17 cellular contexts compared by ENCODE assay signal in the genomic region with DNA sequence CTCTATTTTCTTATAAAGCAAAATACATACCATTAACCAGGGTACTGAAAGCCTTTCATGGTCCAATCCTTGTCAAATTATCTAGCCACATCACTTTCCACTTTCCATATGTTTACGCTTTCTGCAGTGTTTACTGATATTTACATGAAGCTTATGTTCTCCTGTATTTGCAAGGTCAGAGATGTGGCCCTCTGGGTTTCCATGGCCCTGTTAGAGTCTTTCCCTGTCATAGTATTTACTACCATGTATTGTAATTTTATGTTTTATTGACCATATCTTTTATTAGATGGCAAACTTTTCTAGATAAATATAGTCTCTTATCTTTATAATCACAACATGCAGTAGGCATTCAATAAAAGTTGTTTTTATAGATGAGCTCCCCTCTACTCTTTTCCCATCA. TPM values are rescaled to one million over a fixed set of nuclear protein-coding genes. Genes with fewer than 3 reads are reported as not detected.
DNase-seq lines count a peak whose midpoint lies in the region; TF ChIP-seq lines count a peak whose summit lies in the region.
"Had no signal": no experiment of that assay in that cellular context is flagged by ENCODE, and none has a peak within 500 bp of the region (broad histone marks: within the 10 kb centered on the region; RNA-seq: fewer than 3 reads in every experiment).

No MANE protein-coding gene starts in this region.

- peak overlapping the region in 5 of 11 experiments; percentile 26 to 77 (median 68); a peak in 10 of 22 replicates for H3K27ac ChIP-seq in BLaER1 treated with 17β-estradiol and CSF1 and Interleukin-3, amounts not matched to agents 10 nM and 100 nM
- no peak overlapping the region for H3K27ac ChIP-seq in hepatocyte
- H3K27ac ChIP-seq: HL-60 had no signal

- H3K4me2 ChIP-seq in BLaER1 treated with 17β-estradiol and CSF1 and Interleukin-3, amounts not matched to agents 10 nM and 100 nM: peak overlapping the region; percentile 6 to 89 (median 31); a peak in 16 of 22 replicates
- H3K4me2 ChIP-seq in hepatocyte: no peak overlapping the region

- H3K9me3 Mint-ChIP-seq in dendritic cell treated with granulocyte-macrophage colony-stimulating factor and Interleukin-4, amounts not matched to agents 40 ng/mL and 50 ng/mL, for 4 days: peaks cover 33% of the 10 kb centered on the region

- H3K9ac ChIP-seq in BLaER1 treated with 17β-estradiol and CSF1 and Interleukin-3, amounts not matched to agents 10 nM and 100 nM: peak overlapping the region in 3 of 11 experiments; percentile 43 to 58 (median 46); a peak in 5 of 22 replicates

- no peak overlapping the region for H3K4me3 ChIP-seq in BLaER1 treated with 17β-estradiol and CSF1 and Interleukin-3, amounts not matched to agents 10 nM and 100 nM
- H3K4me3 ChIP-seq in LNCaP clone FGC (ENCODE audit: low read depth, low read length): no peak overlapping the region
- H3K4me3 ChIP-seq in hepatocyte: no peak overlapping the region
- H3K4me3 ChIP-seq: K562 had no signal

- peak overlapping the region; percentile 34 for H3K4me3 Mint-ChIP-seq in dendritic cell treated with granulocyte-macrophage colony-stimulating factor and Interleukin-4, amounts not matched to agents 40 ng/mL and 50 ng/mL, for 4 days
- H3K4me3 Mint-ChIP-seq: B cell; CD4-positive, CD25-positive, alpha-beta regulatory T cell; H9 had no signal

- H3K9me3 ChIP-seq in BLaER1 treated with 17β-estradiol and CSF1 and Interleukin-3, amounts not matched to agents 10 nM and 100 nM (replicated peaks in 1 of 11): peaks cover 21 to 36% (median 27%) of the 10 kb centered on the region in 11 experiments; a peak in 21 of 22 replicates
- H3K9me3 ChIP-seq in hepatocyte (ENCODE audit: low read depth): no peaks in the 10 kb centered on the region

- peaks cover 7 to 70% (median 13%) of the 10 kb centered on the region in 10 experiments; a peak in 15 of 20 replicates for H3K4me1 ChIP-seq in BLaER1 treated with 17β-estradiol and CSF1 and Interleukin-3, amounts not matched to agents 10 nM and 100 nM
- H3K4me1 ChIP-seq in hepatocyte (ENCODE audit: insufficient read depth): no peaks in the 10 kb centered on the region

- no peaks in the 10 kb centered on the region for H3K36me3 ChIP-seq in BLaER1 treated with 17β-estradiol and CSF1 and Interleukin-3, amounts not matched to agents 10 nM and 100 nM
- no peaks in the 10 kb centered on the region for H3K36me3 ChIP-seq in hepatocyte (replicated peaks; ENCODE audit: insufficient read depth, low read depth)

- H3K79me2 ChIP-seq in hepatocyte: no peaks in the 10 kb centered on the region

- TF ChIP-seq CTCF in LNCaP clone FGC (IDR thresholded peaks at IDR 0.05; ENCODE audit: control insufficient read depth, extremely low read depth, insufficient read depth) (no peak), hepatocyte (IDR thresholded peaks at IDR 0.05; ENCODE audit: poor library complexity) (no peak)

- peaks cover 53% of the 10 kb centered on the region for H3K4me1 Mint-ChIP-seq in dendritic cell treated with granulocyte-macrophage colony-stimulating factor and Interleukin-4, amounts not matched to agents 40 ng/mL and 50 ng/mL, for 4 days (ENCODE audit: low read depth)
- H3K4me1 Mint-ChIP-seq: CD4-positive, CD25-positive, alpha-beta regulatory T cell; H9 had no signal

- no peak overlapping the region for H2AFZ ChIP-seq in hepatocyte

- H3K27ac Mint-ChIP-seq in dendritic cell treated with granulocyte-macrophage colony-stimulating factor and Interleukin-4, amounts not matched to agents 40 ng/mL and 50 ng/mL, for 4 days: peak overlapping the region; percentile 89
- H3K27ac Mint-ChIP-seq: B cell; CD4-positive, CD25-positive, alpha-beta regulatory T cell; H9 had no signal

- DNase-seq in LNCaP clone FGC (ENCODE audit: low read depth) (peak; percentile 94), NCI-H2107 treated with DMSO at 0.1 percent for 48 hours (lab: John Stamatoyannopoulos, UW; ENCODE audit: unreplicated experiment) (no peak), HuH-7 (ENCODE audit: low spot score) (no peak), hepatocyte (ENCODE audit: low spot score) (no peak), NCI-H1417 treated with DMSO at 0.1 percent for 48 hours (lab: John Stamatoyannopoulos, UW) (no peak)
- DNase-seq: Calu3; CD4-positive, CD25-positive, alpha-beta regulatory T cell; DMS 273 treated with DMSO at 0.1 percent for 48 hours; GOT3; H9 had no signal

- intact Hi-C loops in dendritic cell treated with granulocyte-macrophage colony-stimulating factor and Interleukin-4, amounts not matched to agents 40 ng/mL and 50 ng/mL, for 4 days (cut with micrococcal nuclease): no loop called here

- WGBS in hepatocyte (ENCODE audit: low lambda C conversion rate, missing lambda C conversion rate): 0% methylated on average over 1 of the region's 1 CpG

- no peaks in the 10 kb centered on the region for H4K20me1 ChIP-seq in BLaER1 treated with 17β-estradiol and CSF1 and Interleukin-3, amounts not matched to agents 10 nM and 100 nM
- H4K20me1 ChIP-seq in hepatocyte (ENCODE audit: insufficient read depth, poor library complexity, severe bottlenecking): no peaks in the 10 kb centered on the region

- H3K27me3 Mint-ChIP-seq in dendritic cell treated with granulocyte-macrophage colony-stimulating factor and Interleukin-4, amounts not matched to agents 40 ng/mL and 50 ng/mL, for 4 days: no peaks in the 10 kb centered on the region
- H3K27me3 Mint-ChIP-seq: CD4-positive, CD25-positive, alpha-beta regulatory T cell had no signal

- no peaks in the 10 kb centered on the region for H3K27me3 ChIP-seq in BLaER1 treated with 17β-estradiol and CSF1 and Interleukin-3, amounts not matched to agents 10 nM and 100 nM
- no peaks in the 10 kb centered on the region for H3K27me3 ChIP-seq in hepatocyte

- peaks cover 12% of the 10 kb centered on the region for H3K36me3 Mint-ChIP-seq in dendritic cell treated with granulocyte-macrophage colony-stimulating factor and Interleukin-4, amounts not matched to agents 40 ng/mL and 50 ng/mL, for 4 days (ENCODE audit: low read depth)
- H3K36me3 Mint-ChIP-seq: CD4-positive, CD25-positive, alpha-beta regulatory T cell had no signal

- no peaks in the 10 kb centered on the region for H3K9me2 ChIP-seq in hepatocyte (replicated peaks; ENCODE audit: insufficient read depth)

RNA-seq across cellular contexts. Expression of gene IGF1, which starts 23.5 kb away (rescaled TPM):
- total RNA-seq in hepatocyte: 9.7 and 10.0 TPM in 2 replicates
- polyA plus RNA-seq in hepatocyte: 8.2 and 12.0 TPM in 2 replicates
- total RNA-seq: B cell; Calu3; CD4-positive, CD25-positive, alpha-beta regulatory T cell; Daoy; H9; LHCN-M2 had no signal
- polyA plus RNA-seq: CD4-positive, CD25-positive, alpha-beta regulatory T cell had no signal
